1 cellular context compared by ENCODE assay signal in the genomic region with DNA sequence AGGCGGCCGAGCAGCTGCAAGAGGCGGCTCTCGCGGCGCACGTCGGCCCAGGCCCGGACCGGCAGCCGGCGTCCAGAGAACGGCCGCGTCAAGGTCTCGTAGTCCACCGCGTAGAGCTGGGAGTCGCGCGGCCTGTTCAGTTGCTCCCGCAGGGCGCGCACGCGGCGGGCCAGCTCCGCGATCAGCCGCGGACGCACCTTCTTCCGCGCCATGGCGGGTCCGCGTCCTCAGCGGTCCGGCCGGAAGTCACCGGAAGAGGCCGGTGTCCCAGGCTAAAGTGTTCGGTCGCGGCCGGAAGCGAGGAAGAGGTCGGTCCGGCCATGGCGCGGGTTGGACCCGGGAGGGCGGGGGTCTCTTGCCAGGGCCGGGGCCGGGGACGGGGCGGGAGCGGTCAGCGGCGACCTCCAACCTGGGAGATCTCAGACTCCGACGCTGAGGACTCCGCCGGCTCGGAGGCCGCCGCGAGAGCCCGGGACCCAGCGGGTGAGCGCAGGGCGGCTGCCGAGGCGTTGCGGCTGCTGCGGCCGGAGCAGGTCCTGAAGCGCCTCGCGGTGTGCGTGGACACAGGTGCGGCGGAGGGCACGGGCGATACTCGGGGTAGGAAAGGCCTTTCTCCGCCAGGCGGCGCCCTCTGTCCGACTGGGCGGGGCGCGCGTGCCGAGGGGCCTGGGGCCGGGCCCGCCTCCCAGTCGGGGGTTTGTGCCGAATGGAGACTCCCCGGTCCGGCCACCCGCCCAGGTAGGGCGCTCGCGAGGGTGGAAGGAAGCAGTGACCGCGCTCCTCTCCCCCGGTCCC.
TF ChIP-seq lines count a peak whose summit lies in the region.

A gene (minus strand): TSS at position 227 of the 795 bp plus-strand sequence. CDS start 15 bp downstream, at position 212.

TF ChIP-seq in GM12878, 131 proteins besides CTCF, POLR2A, EP300 and RAD21 (continued from another document):
- TF ChIP-seq, protein P1, sequence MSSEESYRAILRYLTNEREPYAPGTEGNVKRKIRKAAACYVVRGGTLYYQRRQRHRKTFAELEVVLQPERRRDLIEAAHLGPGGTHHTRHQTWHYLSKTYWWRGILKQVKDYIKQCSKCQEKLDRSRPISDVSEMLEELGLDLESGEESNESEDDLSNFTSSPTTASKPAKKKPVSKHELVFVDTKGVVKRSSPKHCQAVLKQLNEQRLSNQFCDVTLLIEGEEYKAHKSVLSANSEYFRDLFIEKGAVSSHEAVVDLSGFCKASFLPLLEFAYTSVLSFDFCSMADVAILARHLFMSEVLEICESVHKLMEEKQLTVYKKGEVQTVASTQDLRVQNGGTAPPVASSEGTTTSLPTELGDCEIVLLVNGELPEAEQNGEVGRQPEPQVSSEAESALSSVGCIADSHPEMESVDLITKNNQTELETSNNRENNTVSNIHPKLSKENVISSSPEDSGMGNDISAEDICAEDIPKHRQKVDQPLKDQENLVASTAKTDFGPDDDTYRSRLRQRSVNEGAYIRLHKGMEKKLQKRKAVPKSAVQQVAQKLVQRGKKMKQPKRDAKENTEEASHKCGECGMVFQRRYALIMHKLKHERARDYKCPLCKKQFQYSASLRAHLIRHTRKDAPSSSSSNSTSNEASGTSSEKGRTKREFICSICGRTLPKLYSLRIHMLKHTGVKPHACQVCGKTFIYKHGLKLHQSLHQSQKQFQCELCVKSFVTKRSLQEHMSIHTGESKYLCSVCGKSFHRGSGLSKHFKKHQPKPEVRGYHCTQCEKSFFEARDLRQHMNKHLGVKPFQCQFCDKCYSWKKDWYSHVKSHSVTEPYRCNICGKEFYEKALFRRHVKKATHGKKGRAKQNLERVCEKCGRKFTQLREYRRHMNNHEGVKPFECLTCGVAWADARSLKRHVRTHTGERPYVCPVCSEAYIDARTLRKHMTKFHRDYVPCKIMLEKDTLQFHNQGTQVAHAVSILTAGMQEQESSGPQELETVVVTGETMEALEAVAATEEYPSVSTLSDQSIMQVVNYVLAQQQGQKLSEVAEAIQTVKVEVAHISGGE (CRISPR knock-in tag; IDR thresholded peaks at IDR 0.05): peak; percentile 94
- TF ChIP-seq, protein P2, sequence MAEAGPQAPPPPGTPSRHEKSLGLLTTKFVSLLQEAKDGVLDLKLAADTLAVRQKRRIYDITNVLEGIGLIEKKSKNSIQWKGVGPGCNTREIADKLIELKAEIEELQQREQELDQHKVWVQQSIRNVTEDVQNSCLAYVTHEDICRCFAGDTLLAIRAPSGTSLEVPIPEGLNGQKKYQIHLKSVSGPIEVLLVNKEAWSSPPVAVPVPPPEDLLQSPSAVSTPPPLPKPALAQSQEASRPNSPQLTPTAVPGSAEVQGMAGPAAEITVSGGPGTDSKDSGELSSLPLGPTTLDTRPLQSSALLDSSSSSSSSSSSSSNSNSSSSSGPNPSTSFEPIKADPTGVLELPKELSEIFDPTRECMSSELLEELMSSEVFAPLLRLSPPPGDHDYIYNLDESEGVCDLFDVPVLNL (IDR thresholded peaks at IDR 0.05; ENCODE audit: low read depth, low read length): no peak
- TF ChIP-seq, protein P3, sequence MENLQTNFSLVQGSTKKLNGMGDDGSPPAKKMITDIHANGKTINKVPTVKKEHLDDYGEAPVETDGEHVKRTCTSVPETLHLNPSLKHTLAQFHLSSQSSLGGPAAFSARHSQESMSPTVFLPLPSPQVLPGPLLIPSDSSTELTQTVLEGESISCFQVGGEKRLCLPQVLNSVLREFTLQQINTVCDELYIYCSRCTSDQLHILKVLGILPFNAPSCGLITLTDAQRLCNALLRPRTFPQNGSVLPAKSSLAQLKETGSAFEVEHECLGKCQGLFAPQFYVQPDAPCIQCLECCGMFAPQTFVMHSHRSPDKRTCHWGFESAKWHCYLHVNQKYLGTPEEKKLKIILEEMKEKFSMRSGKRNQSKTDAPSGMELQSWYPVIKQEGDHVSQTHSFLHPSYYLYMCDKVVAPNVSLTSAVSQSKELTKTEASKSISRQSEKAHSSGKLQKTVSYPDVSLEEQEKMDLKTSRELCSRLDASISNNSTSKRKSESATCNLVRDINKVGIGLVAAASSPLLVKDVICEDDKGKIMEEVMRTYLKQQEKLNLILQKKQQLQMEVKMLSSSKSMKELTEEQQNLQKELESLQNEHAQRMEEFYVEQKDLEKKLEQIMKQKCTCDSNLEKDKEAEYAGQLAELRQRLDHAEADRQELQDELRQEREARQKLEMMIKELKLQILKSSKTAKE (IDR thresholded peaks at IDR 0.05; ENCODE audit: low read depth, poor library complexity, severe bottlenecking): no peak
- TF ChIP-seq SREBF2 (IDR thresholded peaks at IDR 0.05; ENCODE audit: low read length) (peak; percentile 59), CHD2 (IDR thresholded peaks at IDR 0.05; ENCODE audit: borderline replicate concordance, low read depth, low read length) (no peak), ZSCAN29 (IDR thresholded peaks at IDR 0.05) (no peak), LARP7 (IDR thresholded peaks at IDR 0.05) (peak; percentile 78), SMC3 (IDR thresholded peaks at IDR 0.05; ENCODE audit: borderline replicate concordance, low read length) (peak; percentile 36), KLF5 (IDR thresholded peaks at IDR 0.05; ENCODE audit: partially characterized antibody) (no peak), SMARCA5 (IDR thresholded peaks at IDR 0.05) (peak; percentile 99), NR2C1 (IDR thresholded peaks at IDR 0.05) (peak; percentile 54), IKZF1 (conservative IDR thresholded peaks at IDR 0.05) (peak; percentile 78), SIX5 (IDR thresholded peaks at IDR 0.05; ENCODE audit: low read depth, low read length, severe bottlenecking) (peak; percentile 70), ZNF207 (IDR thresholded peaks at IDR 0.05; ENCODE audit: borderline replicate concordance) (0 out of 2 replicates have a peak, but pooled peaks have one; percentile 17), RELA (IDR thresholded peaks at IDR 0.05; ENCODE audit: borderline replicate concordance, partially characterized antibody) (peak; percentile 13)
- TF ChIP-seq, protein P4, sequence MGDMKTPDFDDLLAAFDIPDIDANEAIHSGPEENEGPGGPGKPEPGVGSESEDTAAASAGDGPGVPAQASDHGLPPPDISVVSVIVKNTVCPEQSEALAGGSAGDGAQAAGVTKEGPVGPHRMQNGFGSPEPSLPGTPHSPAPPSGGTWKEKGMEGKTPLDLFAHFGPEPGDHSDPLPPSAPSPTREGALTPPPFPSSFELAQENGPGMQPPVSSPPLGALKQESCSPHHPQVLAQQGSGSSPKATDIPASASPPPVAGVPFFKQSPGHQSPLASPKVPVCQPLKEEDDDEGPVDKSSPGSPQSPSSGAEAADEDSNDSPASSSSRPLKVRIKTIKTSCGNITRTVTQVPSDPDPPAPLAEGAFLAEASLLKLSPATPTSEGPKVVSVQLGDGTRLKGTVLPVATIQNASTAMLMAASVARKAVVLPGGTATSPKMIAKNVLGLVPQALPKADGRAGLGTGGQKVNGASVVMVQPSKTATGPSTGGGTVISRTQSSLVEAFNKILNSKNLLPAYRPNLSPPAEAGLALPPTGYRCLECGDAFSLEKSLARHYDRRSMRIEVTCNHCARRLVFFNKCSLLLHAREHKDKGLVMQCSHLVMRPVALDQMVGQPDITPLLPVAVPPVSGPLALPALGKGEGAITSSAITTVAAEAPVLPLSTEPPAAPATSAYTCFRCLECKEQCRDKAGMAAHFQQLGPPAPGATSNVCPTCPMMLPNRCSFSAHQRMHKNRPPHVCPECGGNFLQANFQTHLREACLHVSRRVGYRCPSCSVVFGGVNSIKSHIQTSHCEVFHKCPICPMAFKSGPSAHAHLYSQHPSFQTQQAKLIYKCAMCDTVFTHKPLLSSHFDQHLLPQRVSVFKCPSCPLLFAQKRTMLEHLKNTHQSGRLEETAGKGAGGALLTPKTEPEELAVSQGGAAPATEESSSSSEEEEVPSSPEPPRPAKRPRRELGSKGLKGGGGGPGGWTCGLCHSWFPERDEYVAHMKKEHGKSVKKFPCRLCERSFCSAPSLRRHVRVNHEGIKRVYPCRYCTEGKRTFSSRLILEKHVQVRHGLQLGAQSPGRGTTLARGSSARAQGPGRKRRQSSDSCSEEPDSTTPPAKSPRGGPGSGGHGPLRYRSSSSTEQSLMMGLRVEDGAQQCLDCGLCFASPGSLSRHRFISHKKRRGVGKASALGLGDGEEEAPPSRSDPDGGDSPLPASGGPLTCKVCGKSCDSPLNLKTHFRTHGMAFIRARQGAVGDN (IDR thresholded peaks at IDR 0.05): peak; percentile 34; the same call in 1 of the 2 replicates
- TF ChIP-seq, protein P5, sequence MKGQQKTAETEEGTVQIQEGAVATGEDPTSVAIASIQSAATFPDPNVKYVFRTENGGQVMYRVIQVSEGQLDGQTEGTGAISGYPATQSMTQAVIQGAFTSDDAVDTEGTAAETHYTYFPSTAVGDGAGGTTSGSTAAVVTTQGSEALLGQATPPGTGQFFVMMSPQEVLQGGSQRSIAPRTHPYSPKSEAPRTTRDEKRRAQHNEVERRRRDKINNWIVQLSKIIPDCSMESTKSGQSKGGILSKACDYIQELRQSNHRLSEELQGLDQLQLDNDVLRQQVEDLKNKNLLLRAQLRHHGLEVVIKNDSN (IDR thresholded peaks at IDR 0.05; ENCODE audit: borderline replicate concordance, extremely low read length, insufficient read depth, low read depth, low read length): peak; percentile 7
- TF ChIP-seq, protein P6, sequence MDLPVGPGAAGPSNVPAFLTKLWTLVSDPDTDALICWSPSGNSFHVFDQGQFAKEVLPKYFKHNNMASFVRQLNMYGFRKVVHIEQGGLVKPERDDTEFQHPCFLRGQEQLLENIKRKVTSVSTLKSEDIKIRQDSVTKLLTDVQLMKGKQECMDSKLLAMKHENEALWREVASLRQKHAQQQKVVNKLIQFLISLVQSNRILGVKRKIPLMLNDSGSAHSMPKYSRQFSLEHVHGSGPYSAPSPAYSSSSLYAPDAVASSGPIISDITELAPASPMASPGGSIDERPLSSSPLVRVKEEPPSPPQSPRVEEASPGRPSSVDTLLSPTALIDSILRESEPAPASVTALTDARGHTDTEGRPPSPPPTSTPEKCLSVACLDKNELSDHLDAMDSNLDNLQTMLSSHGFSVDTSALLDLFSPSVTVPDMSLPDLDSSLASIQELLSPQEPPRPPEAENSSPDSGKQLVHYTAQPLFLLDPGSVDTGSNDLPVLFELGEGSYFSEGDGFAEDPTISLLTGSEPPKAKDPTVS (IDR thresholded peaks at IDR 0.05; ENCODE audit: low read depth, low read length): 0 out of 2 replicates have a peak, but pooled peaks have one; percentile 55
